In the genomic region with DNA sequence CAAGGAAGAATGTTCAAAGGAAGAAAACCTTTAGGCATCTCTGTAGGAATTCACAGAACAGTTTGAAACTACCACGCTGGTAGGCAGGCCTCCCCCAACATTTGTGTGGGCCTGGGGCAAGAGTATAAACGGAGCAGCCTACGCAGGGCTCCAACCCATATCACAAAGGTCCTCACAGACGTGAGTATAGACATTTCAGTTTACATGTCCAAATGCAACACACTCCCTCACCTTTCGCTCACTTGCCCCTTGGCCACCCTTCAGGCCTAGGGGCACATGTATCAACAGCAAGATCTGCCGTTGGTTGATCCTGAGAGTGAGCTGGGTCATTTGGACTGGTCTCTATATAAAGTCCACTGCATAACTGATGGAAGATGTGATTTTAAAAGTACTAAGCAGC, we compare ENCODE assay signal across 2 cellular contexts.
TF ChIP-seq lines count a peak whose summit lies in the region.

No MANE protein-coding gene starts in this region.

TF ChIP-seq in GM23338, 12 proteins besides CTCF, POLR2A, EP300 and RAD21 (continued from another document):
- TF ChIP-seq, protein P1, sequence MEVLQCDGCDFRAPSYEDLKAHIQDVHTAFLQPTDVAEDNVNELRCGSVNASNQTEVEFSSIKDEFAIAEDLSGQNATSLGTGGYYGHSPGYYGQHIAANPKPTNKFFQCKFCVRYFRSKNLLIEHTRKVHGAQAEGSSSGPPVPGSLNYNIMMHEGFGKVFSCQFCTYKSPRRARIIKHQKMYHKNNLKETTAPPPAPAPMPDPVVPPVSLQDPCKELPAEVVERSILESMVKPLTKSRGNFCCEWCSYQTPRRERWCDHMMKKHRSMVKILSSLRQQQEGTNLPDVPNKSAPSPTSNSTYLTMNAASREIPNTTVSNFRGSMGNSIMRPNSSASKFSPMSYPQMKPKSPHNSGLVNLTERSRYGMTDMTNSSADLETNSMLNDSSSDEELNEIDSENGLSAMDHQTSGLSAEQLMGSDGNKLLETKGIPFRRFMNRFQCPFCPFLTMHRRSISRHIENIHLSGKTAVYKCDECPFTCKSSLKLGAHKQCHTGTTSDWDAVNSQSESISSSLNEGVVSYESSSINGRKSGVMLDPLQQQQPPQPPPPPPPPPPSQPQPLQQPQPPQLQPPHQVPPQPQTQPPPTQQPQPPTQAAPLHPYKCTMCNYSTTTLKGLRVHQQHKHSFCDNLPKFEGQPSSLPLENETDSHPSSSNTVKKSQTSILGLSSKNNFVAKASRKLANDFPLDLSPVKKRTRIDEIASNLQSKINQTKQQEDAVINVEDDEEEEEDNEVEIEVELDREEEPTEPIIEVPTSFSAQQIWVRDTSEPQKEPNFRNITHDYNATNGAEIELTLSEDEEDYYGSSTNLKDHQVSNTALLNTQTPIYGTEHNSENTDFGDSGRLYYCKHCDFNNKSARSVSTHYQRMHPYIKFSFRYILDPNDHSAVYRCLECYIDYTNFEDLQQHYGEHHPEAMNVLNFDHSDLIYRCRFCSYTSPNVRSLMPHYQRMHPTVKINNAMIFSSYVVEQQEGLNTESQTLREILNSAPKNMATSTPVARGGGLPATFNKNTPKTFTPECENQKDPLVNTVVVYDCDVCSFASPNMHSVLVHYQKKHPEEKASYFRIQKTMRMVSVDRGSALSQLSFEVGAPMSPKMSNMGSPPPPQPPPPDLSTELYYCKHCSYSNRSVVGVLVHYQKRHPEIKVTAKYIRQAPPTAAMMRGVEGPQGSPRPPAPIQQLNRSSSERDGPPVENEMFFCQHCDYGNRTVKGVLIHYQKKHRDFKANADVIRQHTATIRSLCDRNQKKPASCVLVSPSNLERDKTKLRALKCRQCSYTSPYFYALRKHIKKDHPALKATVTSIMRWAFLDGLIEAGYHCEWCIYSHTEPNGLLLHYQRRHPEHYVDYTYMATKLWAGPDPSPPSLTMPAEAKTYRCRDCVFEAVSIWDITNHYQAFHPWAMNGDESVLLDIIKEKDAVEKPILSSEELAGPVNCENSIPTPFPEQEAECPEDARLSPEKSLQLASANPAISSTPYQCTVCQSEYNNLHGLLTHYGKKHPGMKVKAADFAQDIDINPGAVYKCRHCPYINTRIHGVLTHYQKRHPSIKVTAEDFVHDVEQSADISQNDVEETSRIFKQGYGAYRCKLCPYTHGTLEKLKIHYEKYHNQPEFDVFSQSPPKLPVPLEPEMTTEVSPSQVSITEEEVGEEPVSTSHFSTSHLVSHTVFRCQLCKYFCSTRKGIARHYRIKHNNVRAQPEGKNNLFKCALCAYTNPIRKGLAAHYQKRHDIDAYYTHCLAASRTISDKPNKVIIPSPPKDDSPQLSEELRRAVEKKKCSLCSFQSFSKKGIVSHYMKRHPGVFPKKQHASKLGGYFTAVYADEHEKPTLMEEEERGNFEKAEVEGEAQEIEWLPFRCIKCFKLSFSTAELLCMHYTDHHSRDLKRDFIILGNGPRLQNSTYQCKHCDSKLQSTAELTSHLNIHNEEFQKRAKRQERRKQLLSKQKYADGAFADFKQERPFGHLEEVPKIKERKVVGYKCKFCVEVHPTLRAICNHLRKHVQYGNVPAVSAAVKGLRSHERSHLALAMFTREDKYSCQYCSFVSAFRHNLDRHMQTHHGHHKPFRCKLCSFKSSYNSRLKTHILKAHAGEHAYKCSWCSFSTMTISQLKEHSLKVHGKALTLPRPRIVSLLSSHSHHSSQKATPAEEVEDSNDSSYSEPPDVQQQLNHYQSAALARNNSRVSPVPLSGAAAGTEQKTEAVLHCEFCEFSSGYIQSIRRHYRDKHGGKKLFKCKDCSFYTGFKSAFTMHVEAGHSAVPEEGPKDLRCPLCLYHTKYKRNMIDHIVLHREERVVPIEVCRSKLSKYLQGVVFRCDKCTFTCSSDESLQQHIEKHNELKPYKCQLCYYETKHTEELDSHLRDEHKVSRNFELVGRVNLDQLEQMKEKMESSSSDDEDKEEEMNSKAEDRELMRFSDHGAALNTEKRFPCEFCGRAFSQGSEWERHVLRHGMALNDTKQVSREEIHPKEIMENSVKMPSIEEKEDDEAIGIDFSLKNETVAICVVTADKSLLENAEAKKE (CRISPR knock-in tag; IDR thresholded peaks at IDR 0.05) = no peak
- no peak for TF ChIP-seq POLR2AphosphoS5 (IDR thresholded peaks at IDR 0.05; ENCODE audit: low read depth)
- TF ChIP-seq CREB1 (CRISPR knock-in tag; IDR thresholded peaks at IDR 0.05; ENCODE audit: low read depth) = no peak
- TF ChIP-seq JUNB (IDR thresholded peaks at IDR 0.05; ENCODE audit: unreplicated experiment) = no peak
- no peak for TF ChIP-seq NANOG (IDR thresholded peaks at IDR 0.05; ENCODE audit: borderline replicate concordance)

TF ChIP-seq in WTC11, 78 proteins besides CTCF, POLR2A, EP300 and RAD21 (continued from another document):
- TF ChIP-seq TEAD4 (CRISPR knock-in tag; IDR thresholded peaks at IDR 0.05) = no peak
- TF ChIP-seq, protein P2, sequence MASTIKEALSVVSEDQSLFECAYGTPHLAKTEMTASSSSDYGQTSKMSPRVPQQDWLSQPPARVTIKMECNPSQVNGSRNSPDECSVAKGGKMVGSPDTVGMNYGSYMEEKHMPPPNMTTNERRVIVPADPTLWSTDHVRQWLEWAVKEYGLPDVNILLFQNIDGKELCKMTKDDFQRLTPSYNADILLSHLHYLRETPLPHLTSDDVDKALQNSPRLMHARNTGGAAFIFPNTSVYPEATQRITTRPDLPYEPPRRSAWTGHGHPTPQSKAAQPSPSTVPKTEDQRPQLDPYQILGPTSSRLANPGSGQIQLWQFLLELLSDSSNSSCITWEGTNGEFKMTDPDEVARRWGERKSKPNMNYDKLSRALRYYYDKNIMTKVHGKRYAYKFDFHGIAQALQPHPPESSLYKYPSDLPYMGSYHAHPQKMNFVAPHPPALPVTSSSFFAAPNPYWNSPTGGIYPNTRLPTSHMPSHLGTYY (CRISPR knock-in tag; IDR thresholded peaks at IDR 0.05) = no peak
- TF ChIP-seq, protein P3, sequence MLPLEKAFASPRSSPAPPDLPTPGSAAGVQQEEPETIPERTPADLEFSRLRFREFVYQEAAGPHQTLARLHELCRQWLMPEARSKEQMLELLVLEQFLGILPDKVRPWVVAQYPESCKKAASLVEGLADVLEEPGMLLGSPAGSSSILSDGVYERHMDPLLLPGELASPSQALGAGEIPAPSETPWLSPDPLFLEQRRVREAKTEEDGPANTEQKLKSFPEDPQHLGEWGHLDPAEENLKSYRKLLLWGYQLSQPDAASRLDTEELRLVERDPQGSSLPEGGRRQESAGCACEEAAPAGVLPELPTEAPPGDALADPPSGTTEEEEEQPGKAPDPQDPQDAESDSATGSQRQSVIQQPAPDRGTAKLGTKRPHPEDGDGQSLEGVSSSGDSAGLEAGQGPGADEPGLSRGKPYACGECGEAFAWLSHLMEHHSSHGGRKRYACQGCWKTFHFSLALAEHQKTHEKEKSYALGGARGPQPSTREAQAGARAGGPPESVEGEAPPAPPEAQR (CRISPR knock-in tag; IDR thresholded peaks at IDR 0.05) = no peak
- TF ChIP-seq ZNF317 (CRISPR knock-in tag; IDR thresholded peaks at IDR 0.05; ENCODE audit: borderline replicate concordance, low read depth) = no peak
